Comparison of ENCODE assay signal across 8 cellular contexts in genomic region chr1:77683836-77684148, GRCh38. TPM values are rescaled to one million over a fixed set of nuclear protein-coding genes. Genes with fewer than 3 reads are reported as not detected.
DNase-seq lines count a peak whose midpoint lies in the region; ATAC-seq and TF ChIP-seq lines count a peak whose summit lies in the region.

No MANE protein-coding gene starts in this region.

- intact Hi-C loops in breast epithelium (cut with DNase I; ENCODE audit: low total_unique reads): no loop called here

- no peak for DNase-seq in HFF-Myc (ENCODE audit: extremely low read depth, low read depth)
- DNase-seq in breast epithelium (ENCODE audit: low spot score in 2 of 2): no peak
- DNase-seq in D341Med (ENCODE audit: low spot score): no peak

- no peaks in the 10 kb centered on the region for H3K27me3 ChIP-seq in ACC112 (ENCODE audit: insufficient read depth, low read length)
- H3K27me3 ChIP-seq in breast epithelium: no peaks in the 10 kb centered on the region
- H3K27me3 ChIP-seq in mucosa of rectum (ENCODE audit: control insufficient read depth in 2 of 2, insufficient read depth in 2 of 2, low read length in 2 of 2): no peaks in the 10 kb centered on the region

- H3K4me1 ChIP-seq in ACC112 (ENCODE audit: control insufficient read depth, insufficient read depth, low read length, unreplicated experiment): peaks cover 28% of the 10 kb centered on the region
- no peaks in the 10 kb centered on the region for H3K4me1 ChIP-seq in breast epithelium
- H3K4me1 ChIP-seq in mucosa of rectum (ENCODE audit: control insufficient read depth in 2 of 2, insufficient read depth in 2 of 2, low read length in 2 of 2): peaks cover 7 to 11% of the 10 kb centered on the region in 2 donors

- ATAC-seq in HG02870 (IDR thresholded peaks at IDR 0.05; ENCODE audit: unreplicated experiment) (no peak), GM18873 (IDR thresholded peaks at IDR 0.05; ENCODE audit: low FRiP score, unreplicated experiment) (no peak), HG03469 (IDR thresholded peaks at IDR 0.05; ENCODE audit: unreplicated experiment) (no peak)

- TF ChIP-seq POLR2A in breast epithelium (IDR thresholded peaks at IDR 0.05): no peak

- peak overlapping the region; percentile 80 for H2AFZ ChIP-seq in ACC112 (ENCODE audit: low read length, unreplicated experiment)

- H3K27ac ChIP-seq in ACC112 (ENCODE audit: low read depth, low read length): peak overlapping the region; percentile 99
- H3K27ac ChIP-seq in breast epithelium: peak overlapping the region; percentile 96 to 97
- peak overlapping the region; percentile 93 for H3K27ac ChIP-seq in mucosa of rectum (ENCODE audit: low read depth in 2 of 2, low read length in 2 of 2)

- peak overlapping the region; percentile 94 for H3K4me3 ChIP-seq in ACC112 (ENCODE audit: low read depth, low read length)
- H3K4me3 ChIP-seq in HFF-Myc (replicated peaks; ENCODE audit: low read depth, low read length): peak overlapping the region; percentile 84
- peak overlapping the region; percentile 76 to 88 (median 81) for H3K4me3 ChIP-seq in breast epithelium
- peak overlapping the region; percentile 96 to 100 for H3K4me3 ChIP-seq in mucosa of rectum (ENCODE audit: low read length in 2 of 2)

- H3K9me3 ChIP-seq in breast epithelium (no peaks in the 10 kb centered on the region), mucosa of rectum (ENCODE audit: control insufficient read depth in 2 of 2, low read length in 2 of 2) (no peaks in the 10 kb centered on the region)

- peaks cover under 1% of the 10 kb centered on the region; the same call in 1 of the 2 replicates for H3K36me3 ChIP-seq in ACC112 (ENCODE audit: insufficient read depth, low read length)
- H3K36me3 ChIP-seq in breast epithelium: no peaks in the 10 kb centered on the region
- no peaks in the 10 kb centered on the region for H3K36me3 ChIP-seq in mucosa of rectum (ENCODE audit: control insufficient read depth in 2 of 2, insufficient read depth in 2 of 2, low read length in 2 of 2)

- peaks cover 36% of the 10 kb centered on the region for H3K79me2 ChIP-seq in ACC112 (ENCODE audit: control insufficient read depth, insufficient read depth, low read length, unreplicated experiment)

- peak overlapping the region; percentile 56 to 75 for H3K9ac ChIP-seq in mucosa of rectum (ENCODE audit: low read depth in 1 of 2, low read length in 2 of 2)

- TF ChIP-seq CTCF in HFF-Myc (IDR thresholded peaks at IDR 0.05; ENCODE audit: low read depth, low read length, missing control alignments): no peak
- no peak for TF ChIP-seq CTCF in breast epithelium (IDR thresholded peaks at IDR 0.05)

RNA-seq across cellular contexts. Expression of gene ZZZ3, which starts 1.3 kb away (rescaled TPM):
- total RNA-seq in breast epithelium: 100 to 1,000 TPM in 1 of 3 donors, 10 to 100 TPM in 2; 41.1 to 133 (median 87.2) TPM
